10 cellular contexts compared by ENCODE assay signal in the genomic region with DNA sequence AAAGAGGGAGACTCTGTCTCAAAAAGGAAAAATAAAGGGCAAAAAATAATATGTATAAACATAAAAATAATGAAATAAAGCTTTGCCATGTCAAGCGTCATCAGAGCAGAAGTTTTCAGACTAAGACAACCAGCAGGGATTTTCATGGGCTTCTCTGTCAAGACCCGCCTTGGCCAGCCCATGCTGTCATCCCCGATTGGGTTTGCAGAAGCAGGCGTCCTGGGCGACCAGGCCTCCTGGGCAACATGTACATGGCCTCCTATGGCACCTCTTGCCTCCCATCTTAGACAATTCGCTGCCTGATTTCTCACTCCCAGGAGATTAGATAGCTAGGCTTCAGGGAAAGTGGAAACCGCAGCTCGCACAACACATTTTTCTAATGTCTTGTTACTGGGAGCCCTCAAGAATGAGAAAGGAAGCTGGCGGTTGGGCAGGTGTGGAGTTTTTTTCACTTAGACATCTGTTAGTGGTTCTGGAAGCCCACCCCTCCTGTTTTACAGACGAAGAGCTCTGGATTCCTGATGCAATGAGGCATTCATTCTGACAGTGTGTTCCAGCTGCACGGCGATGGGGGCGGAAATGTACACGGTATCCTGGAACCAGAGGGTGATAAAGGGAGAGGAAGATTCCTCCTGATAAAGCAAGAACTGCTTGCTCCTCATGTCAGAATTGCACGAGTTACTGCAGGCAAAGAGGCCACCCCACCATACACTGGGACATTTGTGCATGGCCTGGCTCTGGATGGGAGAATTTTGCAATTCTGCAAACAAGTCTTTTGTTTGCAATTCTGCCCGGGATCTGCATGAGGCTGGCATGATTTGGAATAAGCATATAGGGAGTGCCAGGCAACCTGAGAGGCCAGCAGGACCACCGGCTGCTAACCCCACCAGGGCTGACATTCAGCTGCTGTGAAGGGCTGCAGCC. TPM values are rescaled to one million over a fixed set of nuclear protein-coding genes. Genes with fewer than 3 reads are reported as not detected.
DNase-seq lines count a peak whose midpoint lies in the region; ATAC-seq, FAIRE-seq and TF ChIP-seq lines count a peak whose summit lies in the region.
"Had no signal": no experiment of that assay in that cellular context is flagged by ENCODE, and none has a peak within 500 bp of the region (broad histone marks: within the 10 kb centered on the region; RNA-seq: fewer than 3 reads in every experiment).

No MANE protein-coding gene starts in this region.

- no peak for TF ChIP-seq POLR2A in GM12892 (IDR thresholded peaks at IDR 0.05; ENCODE audit: low read depth, low read length)

- intact Hi-C loops in sciatic nerve (cut with DNase I) = no loop called here

- DNase-seq in GM12892 (ENCODE audit: insufficient read length) (no peak), NAMALWA (ENCODE audit: low spot score) (peak; percentile 84), left kidney (ENCODE audit: low read depth, low spot score) (peak; percentile 82), sciatic nerve (ENCODE audit: low spot score) (no peak), GDM1 (lab: John Stamatoyannopoulos, UW) (no peak)
- no peak for DNase-seq in T-helper 2 cell treated with Interferon-gamma antibody and Interleukin-4, amounts not matched to agents 5 μg/mL and 100 μg/mL, for 36 hours (ENCODE audit: low spot score)
- DNase-seq: DMS 273 treated with DMSO at 0.1 percent for 48 hours, MG63, NCI-H446 had no signal

- H3K36me3 Mint-ChIP-seq in T-helper 2 cell treated with Interferon-gamma antibody and Interleukin-4, amounts not matched to agents 5 μg/mL and 100 μg/mL, for 36 hours (ENCODE audit: low read depth) = peaks cover 62% of the 10 kb centered on the region

- H3K4me3 Mint-ChIP-seq in T-helper 2 cell treated with Interferon-gamma antibody and Interleukin-4, amounts not matched to agents 5 μg/mL and 100 μg/mL, for 36 hours = no peak overlapping the region

- H3K27ac Mint-ChIP-seq in T-helper 2 cell treated with Interferon-gamma antibody and Interleukin-4, amounts not matched to agents 5 μg/mL and 100 μg/mL, for 36 hours = no peak overlapping the region

- peak; percentile 17 for ATAC-seq in sciatic nerve
- no peak for ATAC-seq in HG02610 (IDR thresholded peaks at IDR 0.05; ENCODE audit: unreplicated experiment)

- peaks cover 17% of the 10 kb centered on the region for H3K4me1 Mint-ChIP-seq in T-helper 2 cell treated with Interferon-gamma antibody and Interleukin-4, amounts not matched to agents 5 μg/mL and 100 μg/mL, for 36 hours (ENCODE audit: low read depth)

- peaks cover 12% of the 10 kb centered on the region for H3K9me3 Mint-ChIP-seq in T-helper 2 cell treated with Interferon-gamma antibody and Interleukin-4, amounts not matched to agents 5 μg/mL and 100 μg/mL, for 36 hours

- no peaks in the 10 kb centered on the region for H3K27me3 Mint-ChIP-seq in T-helper 2 cell treated with Interferon-gamma antibody and Interleukin-4, amounts not matched to agents 5 μg/mL and 100 μg/mL, for 36 hours (ENCODE audit: low read depth)

- FAIRE-seq in GM12892 (lab: Jason Lieb, UNC) = peak; percentile 36

RNA-seq across cellular contexts. Expression of gene KATNAL1, which starts 47.4 kb away (rescaled TPM):
- polyA plus RNA-seq in GM12892 (2012; ENCODE audit: missing spikeins) = 11.2 TPM
- 53.3 TPM for total RNA-seq in sciatic nerve

Comparison
In these comparisons a context has a peak if more than half of its experiments do, and no peak if none do; other contexts are left out.
1. DNase-seq: peak in NAMALWA (single experiment) and left kidney (single experiment); none in GM12892 (single experiment), sciatic nerve (single experiment), T-helper 2 cell treated with Interferon-gamma antibody and Interleukin-4, amounts not matched to agents 5 μg/mL and 100 μg/mL, for 36 hours (single experiment) and GDM1 (single experiment).